1 cellular context compared by ENCODE assay signal in genomic region chr2:26080356-26080755, GRCh38.
TF ChIP-seq lines count a peak whose summit lies in the region.

No MANE protein-coding gene starts in this region.

TF ChIP-seq in HepG2, 621 proteins besides CTCF, POLR2A, EP300 and RAD21 (continued from another document and continues in another):
- TF ChIP-seq ZNF646 (CRISPR knock-in tag; IDR thresholded peaks at IDR 0.05) (peak; percentile 67; the same call in 1 of the 2 replicates), POLR2AphosphoS5 (IDR thresholded peaks at IDR 0.05; ENCODE audit: low read depth, low read length) (no peak), MLX (CRISPR knock-in tag; IDR thresholded peaks at IDR 0.05) (peak; percentile 48; the same call in 1 of the 2 replicates), TBL1XR1 (IDR thresholded peaks at IDR 0.05; ENCODE audit: borderline replicate concordance, low read length, partially characterized antibody) (peak; percentile 79), ZNF777 (CRISPR knock-in tag; IDR thresholded peaks at IDR 0.05) (no peak), ZNF746 (CRISPR knock-in tag; IDR thresholded peaks at IDR 0.05) (no peak), IRF2 (CRISPR knock-in tag; IDR thresholded peaks at IDR 0.05) (peak; percentile 54; the same call in 1 of the 2 replicates), TARDBP (CRISPR knock-in tag; IDR thresholded peaks at IDR 0.05) (peak; percentile 72), ZFP36L2 (CRISPR knock-in tag; IDR thresholded peaks at IDR 0.05) (no peak), SMARCC2 (IDR thresholded peaks at IDR 0.05) (0 out of 2 replicates have a peak, but pooled peaks have one; percentile 71), HDAC2 (CRISPR knock-in tag; IDR thresholded peaks at IDR 0.05) (peak; percentile 58; the same call in 1 of the 2 replicates), ZNF318 (CRISPR knock-in tag; IDR thresholded peaks at IDR 0.05) (no peak), ZBTB20 (CRISPR knock-in tag; IDR thresholded peaks at IDR 0.05; ENCODE audit: borderline replicate concordance, low read depth) (peak; percentile 63; the same call in 1 of the 2 replicates), KLF16 (CRISPR knock-in tag; IDR thresholded peaks at IDR 0.05) (0 out of 4 replicates have a peak, but pooled peaks of 1 of the 2 experiments have one; percentile 67), NFKBIZ (CRISPR knock-in tag; IDR thresholded peaks at IDR 0.05) (no peak; the same call in 1 of the 2 replicates), ZNF503 (CRISPR knock-in tag; IDR thresholded peaks at IDR 0.05) (0 out of 2 replicates have a peak, but pooled peaks have one; percentile 12), MAZ (IDR thresholded peaks at IDR 0.05; ENCODE audit: borderline replicate concordance, low read depth, low read length) (no peak), MAZ (CRISPR knock-in tag; IDR thresholded peaks at IDR 0.05; ENCODE audit: low read depth) (no peak), ZUFSP (CRISPR knock-in tag; IDR thresholded peaks at IDR 0.05; ENCODE audit: borderline replicate concordance) (no peak), ZNF710 (CRISPR knock-in tag; IDR thresholded peaks at IDR 0.05; ENCODE audit: borderline replicate concordance) (no peak), CEBPG (CRISPR knock-in tag; IDR thresholded peaks at IDR 0.05) (peak; percentile 88), PPARG (CRISPR knock-in tag; conservative IDR thresholded peaks at IDR 0.05) (0 out of 2 replicates have a peak, but pooled peaks have one; percentile 21), ZNF644 (CRISPR knock-in tag; IDR thresholded peaks at IDR 0.05; ENCODE audit: low read depth) (peak; percentile 41; the same call in 1 of the 2 replicates), ZNF792 (CRISPR knock-in tag; IDR thresholded peaks at IDR 0.05) (peak; percentile 78; the same call in 1 of the 2 replicates), ZNF138 (CRISPR knock-in tag; IDR thresholded peaks at IDR 0.05; ENCODE audit: low read depth) (no peak), CCAR2 (optimal IDR thresholded peaks at IDR 0.05; ENCODE audit: low read depth, low read length) (no peak), SAP130 (CRISPR knock-in tag; IDR thresholded peaks at IDR 0.05; ENCODE audit: low read depth) (peak; percentile 84), GATAD2A (CRISPR knock-in tag; IDR thresholded peaks at IDR 0.05) (peak; percentile 92), HOXA3 (CRISPR knock-in tag; IDR thresholded peaks at IDR 0.05) (peak; percentile 35; the same call in 1 of the 2 replicates), FOSL1 (CRISPR knock-in tag; IDR thresholded peaks at IDR 0.05; ENCODE audit: borderline replicate concordance) (peak; percentile 63), RFX1 (IDR thresholded peaks at IDR 0.05) (no peak), PHF21A (CRISPR knock-in tag; IDR thresholded peaks at IDR 0.05) (peak; percentile 66), ARHGAP35 (CRISPR knock-in tag; IDR thresholded peaks at IDR 0.05; ENCODE audit: borderline replicate concordance) (no peak), RXRB (CRISPR knock-in tag; IDR thresholded peaks at IDR 0.05; ENCODE audit: borderline replicate concordance) (peak; percentile 87), TEAD3 (CRISPR knock-in tag; optimal IDR thresholded peaks at IDR 0.05; ENCODE audit: borderline replicate concordance) (peak; percentile 96), TEAD2 (CRISPR knock-in tag; IDR thresholded peaks at IDR 0.05) (no peak), JUND (CRISPR knock-in tag; IDR thresholded peaks at IDR 0.05) (peak; percentile 76; the same call in 1 of the 2 replicates), NCOR1 (IDR thresholded peaks at IDR 0.05; ENCODE audit: borderline replicate concordance, low read length) (peak; percentile 77; the same call in 1 of the 2 replicates)
